37 cellular contexts compared by ENCODE assay signal in genomic region chr14:99497341-99497740, GRCh38.
"Had no signal": no experiment of that assay in that cellular context is flagged by ENCODE, and none has a peak within 500 bp of the region (broad histone marks: within the 10 kb centered on the region; RNA-seq: fewer than 3 reads in every experiment).

No MANE protein-coding gene starts in this region.

- H3K4me3 ChIP-seq: adrenal gland, cardiac muscle cell had no signal

- H3K4me1 ChIP-seq: adrenal gland had no signal

- H3K9me3 Mint-ChIP-seq: activated B cell treated with CpG ODN at 0.5 μM for 24 hours; activated CD4-positive, alpha-beta memory T cell treated with anti-CD3 and anti-CD28 coated beads for 36 hours; activated CD4-positive, alpha-beta T cell treated with anti-CD3 and anti-CD28 coated beads, Interleukin-2, amount 10 ng/mL, durations not matched to agents 24 days and 14 days; activated naive CD4-positive, alpha-beta T cell treated with anti-CD3 and anti-CD28 coated beads for 36 hours; activated naive CD4-positive, alpha-beta T cell treated with anti-CD3 and anti-CD28 coated beads, Interleukin-2, amount 50 U/mL, for 72 hours; activated naive CD8-positive, alpha-beta T cell treated with anti-CD3 and anti-CD28 coated beads for 36 hours; activated T-helper 1 cell treated with anti-CD3 and anti-CD28 coated beads, Interleukin-12 subunit alpha, Interleukin-12 subunit beta, Interleukin-2, Interleukin-4 antibody, amounts not matched to agents 30 ng/mL and 10 ng/mL and 1 ng/mL, durations not matched to agents 14 hours and 24 hours and 36 hours; activated T-helper 17 cell treated with anti-CD3 and anti-CD28 coated beads, Interleukin-2, amount 50 U/mL, for 72 hours; brain; central memory CD8-positive, alpha-beta T cell; T-helper 1 cell treated with Interleukin-12 subunit alpha and Interleukin-12 subunit beta and Interleukin-4 antibody, amounts not matched to agents 30 μg/mL and 1 μg/mL, for 36 hours; T-helper 2 cell treated with Interferon-gamma antibody and Interleukin-4, amounts not matched to agents 5 μg/mL and 100 μg/mL, for 36 hours had no signal

- H3K36me3 Mint-ChIP-seq: activated naive CD4-positive, alpha-beta T cell treated with anti-CD3 and anti-CD28 coated beads, Interleukin-2, amount 50 U/mL, for 72 hours had no signal

- H3K9me3 ChIP-seq: adrenal gland had no signal

- H3K27ac ChIP-seq: adrenal gland, cardiac muscle cell, VCaP had no signal

- H3K27me3 ChIP-seq: adrenal gland, cardiac muscle cell had no signal

- FAIRE-seq: bronchial epithelial cell, TTC549 had no signal

- ATAC-seq: activated naive CD4-positive, alpha-beta T cell treated with anti-CD3 and anti-CD28 coated beads, Interleukin-2, amount 50 U/mL, for 72 hours; activated T-helper 17 cell treated with anti-CD3 and anti-CD28 coated beads, Interleukin-2, amount 50 U/mL, for 72 hours had no signal

- H3K4me1 Mint-ChIP-seq: activated CD4-positive, alpha-beta T cell treated with anti-CD3 and anti-CD28 coated beads, Interleukin-2, amount 10 ng/mL, durations not matched to agents 24 days and 14 days; activated naive CD8-positive, alpha-beta T cell treated with anti-CD3 and anti-CD28 coated beads for 36 hours; activated T-helper 17 cell treated with anti-CD3 and anti-CD28 coated beads, Interleukin-2, amount 50 U/mL, for 72 hours; brain had no signal

- H3K27me3 Mint-ChIP-seq: activated B cell treated with CpG ODN at 0.5 μM for 24 hours; activated CD4-positive, alpha-beta memory T cell treated with anti-CD3 and anti-CD28 coated beads for 36 hours; activated CD4-positive, alpha-beta T cell treated with anti-CD3 and anti-CD28 coated beads, Interleukin-2, amount 10 ng/mL, durations not matched to agents 24 days and 14 days; activated naive CD8-positive, alpha-beta T cell treated with anti-CD3 and anti-CD28 coated beads for 36 hours; activated T-helper 17 cell treated with anti-CD3 and anti-CD28 coated beads, Interleukin-2, amount 50 U/mL, for 72 hours; brain; central memory CD8-positive, alpha-beta T cell had no signal

- H3K4me3 Mint-ChIP-seq: activated B cell treated with CpG ODN at 0.5 μM for 24 hours; activated CD4-positive, alpha-beta memory T cell treated with anti-CD3 and anti-CD28 coated beads for 36 hours; activated CD4-positive, alpha-beta T cell treated with anti-CD3 and anti-CD28 coated beads, Interleukin-2, amount 10 ng/mL, durations not matched to agents 24 days and 14 days; activated naive CD4-positive, alpha-beta T cell treated with anti-CD3 and anti-CD28 coated beads for 36 hours; activated naive CD8-positive, alpha-beta T cell treated with anti-CD3 and anti-CD28 coated beads for 36 hours; activated T-helper 1 cell treated with anti-CD3 and anti-CD28 coated beads, Interleukin-12 subunit alpha, Interleukin-12 subunit beta, Interleukin-2, Interleukin-4 antibody, amounts not matched to agents 30 ng/mL and 10 ng/mL and 1 ng/mL, durations not matched to agents 14 hours and 24 hours and 36 hours; activated T-helper 17 cell treated with anti-CD3 and anti-CD28 coated beads, Interleukin-2, amount 50 U/mL, for 72 hours; brain; central memory CD8-positive, alpha-beta T cell; T-helper 1 cell treated with Interleukin-12 subunit alpha and Interleukin-12 subunit beta and Interleukin-4 antibody, amounts not matched to agents 30 μg/mL and 1 μg/mL, for 36 hours; T-helper 2 cell treated with Interferon-gamma antibody and Interleukin-4, amounts not matched to agents 5 μg/mL and 100 μg/mL, for 36 hours had no signal

- DNase-seq: activated B cell treated with CpG ODN at 0.5 μM for 24 hours; activated CD4-positive, alpha-beta memory T cell treated with anti-CD3 and anti-CD28 coated beads for 36 hours; activated CD4-positive, alpha-beta T cell treated with anti-CD3 and anti-CD28 coated beads for 4 hours; activated CD4-positive, alpha-beta T cell treated with anti-CD3 and anti-CD28 coated beads, Interleukin-2, amount 10 ng/mL, durations not matched to agents 24 days and 14 days; activated CD4-positive, alpha-beta T cell treated with anti-CD3 and anti-CD28 coated beads, Interleukin-2, amount 50 U/mL, for 1 hour; activated CD4-positive, alpha-beta T cell treated with anti-CD3 and anti-CD28 coated beads, Interleukin-2, amount 50 U/mL, for 4 hours; activated CD4-positive, CD25-positive, alpha-beta regulatory T cell treated with anti-CD3 and anti-CD28 coated beads, Interleukin-2, amount 50 U/mL, for 72 hours; activated CD8-positive, alpha-beta memory T cell treated with anti-CD3 and anti-CD28 coated beads, Interleukin-2, amount 50 U/mL, for 4 hours; activated effector memory CD4-positive, alpha-beta T cell treated with anti-CD3 and anti-CD28 coated beads, Interleukin-2, amount 50 U/mL, for 16 hours; activated gamma-delta T cell treated with Interleukin-2 at 50 U/mL for 16 hours; activated naive CD4-positive, alpha-beta T cell; activated naive CD4-positive, alpha-beta T cell treated with anti-CD3 and anti-CD28 coated beads for 36 hours; activated naive CD4-positive, alpha-beta T cell treated with anti-CD3 and anti-CD28 coated beads, Interleukin-2, amount 50 U/mL, for 16 hours; activated naive CD8-positive, alpha-beta T cell treated with anti-CD3 and anti-CD28 coated beads for 36 hours; activated T-cell treated with anti-CD3 and anti-CD28 coated beads for 4 hours; activated T-cell treated with anti-CD3 and anti-CD28 coated beads, Interleukin-2, amount 50 U/mL, for 1 hour; activated T-cell treated with anti-CD3 and anti-CD28 coated beads, Interleukin-2, amount 50 U/mL, for 48 hours; adrenal gland; amniotic stem cell; aorta; caudate nucleus; cerebellar nuclear complex; SW 1271; T-helper 1 cell; T-helper 2 cell; T-helper 9 cell had no signal

- H3K27ac Mint-ChIP-seq: activated B cell treated with CpG ODN at 0.5 μM for 24 hours; activated CD4-positive, alpha-beta memory T cell treated with anti-CD3 and anti-CD28 coated beads for 36 hours; activated CD4-positive, alpha-beta T cell treated with anti-CD3 and anti-CD28 coated beads, Interleukin-2, amount 10 ng/mL, durations not matched to agents 24 days and 14 days; activated naive CD4-positive, alpha-beta T cell treated with anti-CD3 and anti-CD28 coated beads for 36 hours; activated naive CD8-positive, alpha-beta T cell treated with anti-CD3 and anti-CD28 coated beads for 36 hours; activated T-helper 1 cell treated with anti-CD3 and anti-CD28 coated beads, Interleukin-12 subunit alpha, Interleukin-12 subunit beta, Interleukin-2, Interleukin-4 antibody, amounts not matched to agents 30 ng/mL and 10 ng/mL and 1 ng/mL, durations not matched to agents 14 hours and 24 hours and 36 hours; brain; T-helper 1 cell treated with Interleukin-12 subunit alpha and Interleukin-12 subunit beta and Interleukin-4 antibody, amounts not matched to agents 30 μg/mL and 1 μg/mL, for 36 hours; T-helper 2 cell treated with Interferon-gamma antibody and Interleukin-4, amounts not matched to agents 5 μg/mL and 100 μg/mL, for 36 hours had no signal
